In genomic region chr1:228358764-228359612, GRCh38 we compare ENCODE assay signal across 14 cellular contexts. TPM values are rescaled to one million over a fixed set of nuclear protein-coding genes. Genes with fewer than 3 reads are reported as not detected.
"Had no signal": no experiment of that assay in that cellular context is flagged by ENCODE, and none has a peak within 500 bp of the region (broad histone marks: within the 10 kb centered on the region; RNA-seq: fewer than 3 reads in every experiment).

No MANE protein-coding gene starts in this region.

- H2AFZ ChIP-seq: neural progenitor cell had no signal

- H3K9ac ChIP-seq: neural progenitor cell had no signal

- H3K9me3 ChIP-seq: left lung, pancreas, tibial nerve, vagina had no signal

- H3K4me3 Mint-ChIP-seq: activated naive CD4-positive, alpha-beta T cell treated with anti-CD3 and anti-CD28 coated beads, Interleukin-2, amount 50 U/mL, for 24 hours; neural progenitor cell had no signal

- H3K27me3 Mint-ChIP-seq: activated naive CD4-positive, alpha-beta T cell treated with anti-CD3 and anti-CD28 coated beads, Interleukin-2, amount 50 U/mL, for 24 hours had no signal

- H3K27ac ChIP-seq: brain microvascular endothelial cell, dorsolateral prefrontal cortex, left lung, neural progenitor cell, pancreas, skin epidermis, tibial nerve, vagina had no signal

- H3K27me3 ChIP-seq: brain microvascular endothelial cell, dorsolateral prefrontal cortex, left lung, neural progenitor cell, pancreas, tibial nerve, vagina had no signal

- H3K27ac Mint-ChIP-seq: activated naive CD4-positive, alpha-beta T cell treated with anti-CD3 and anti-CD28 coated beads, Interleukin-2, amount 50 U/mL, for 24 hours had no signal

- H3K4me3 ChIP-seq: dorsolateral prefrontal cortex, left lung, neural progenitor cell, pancreas, skin epidermis, tibial nerve, vagina had no signal

- ATAC-seq: left lung, pancreas had no signal

- DNase-seq: activated CD4-positive, alpha-beta T cell treated with anti-CD3 and anti-CD28 coated beads for 1 hour; activated effector memory CD4-positive, alpha-beta T cell treated with Interleukin-2 at 50 U/mL for 16 hours; brain microvascular endothelial cell; dorsolateral prefrontal cortex; T-helper 9 cell had no signal

- H3K4me2 ChIP-seq: neural progenitor cell had no signal

- H3K36me3 ChIP-seq: brain microvascular endothelial cell, left lung, neural progenitor cell, pancreas, tibial nerve, vagina had no signal

- H3K4me1 Mint-ChIP-seq: activated naive CD4-positive, alpha-beta T cell treated with anti-CD3 and anti-CD28 coated beads, Interleukin-2, amount 50 U/mL, for 24 hours; neural progenitor cell had no signal

- H3K4me1 ChIP-seq: left lung, neural progenitor cell, tibial nerve had no signal

- H3K9me3 Mint-ChIP-seq: activated naive CD4-positive, alpha-beta T cell treated with anti-CD3 and anti-CD28 coated beads, Interleukin-2, amount 50 U/mL, for 24 hours; neural progenitor cell had no signal

RNA-seq across cellular contexts. Expression of gene TRIM17, which starts 57.7 kb away (rescaled TPM):
- total RNA-seq: mesenteric fat pad, subcutaneous adipose tissue had no signal
